19 cellular contexts compared by ENCODE assay signal in genomic region chr17:229130-229944, GRCh38. TPM values are rescaled to one million over a fixed set of nuclear protein-coding genes. Genes with fewer than 3 reads are reported as not detected.
DNase-seq lines count a peak whose midpoint lies in the region; ATAC-seq and TF ChIP-seq lines count a peak whose summit lies in the region.
"Had no signal": no experiment of that assay in that cellular context is flagged by ENCODE, and none has a peak within 500 bp of the region (broad histone marks: within the 10 kb centered on the region; RNA-seq: fewer than 3 reads in every experiment).

No MANE protein-coding gene starts in this region.

- no peaks in the 10 kb centered on the region for H3K9me3 ChIP-seq in right cardiac atrium (ENCODE audit: control insufficient read depth, low read length)
- no peaks in the 10 kb centered on the region for H3K9me3 ChIP-seq in sigmoid colon
- H3K9me3 ChIP-seq: Caco-2, tibial artery had no signal

- H3K4me1 ChIP-seq in right cardiac atrium (ENCODE audit: control insufficient read depth, insufficient read depth, low read length) (no peaks in the 10 kb centered on the region), sigmoid colon (no peaks in the 10 kb centered on the region)
- H3K4me1 ChIP-seq: Caco-2, tibial artery had no signal

- H3K36me3 ChIP-seq in sigmoid colon = no peaks in the 10 kb centered on the region
- H3K36me3 ChIP-seq: tibial artery had no signal

- H3K27ac ChIP-seq in right cardiac atrium (ENCODE audit: low read length) = no peak overlapping the region
- peak overlapping the region in 1 of 4 donors; percentile 27 for H3K27ac ChIP-seq in sigmoid colon
- H3K27ac ChIP-seq: tibial artery had no signal

- no peak for TF ChIP-seq POLR2A in sigmoid colon (IDR thresholded peaks at IDR 0.05)

- TF ChIP-seq CTCF in astrocyte of the spinal cord (IDR thresholded peaks at IDR 0.05; ENCODE audit: low read depth, low read length) = no peak
- no peak for TF ChIP-seq CTCF in sigmoid colon (IDR thresholded peaks at IDR 0.05)

- no peak for TF ChIP-seq EP300 in sigmoid colon (IDR thresholded peaks at IDR 0.05)

- intact Hi-C loops in right cardiac atrium (cut with DNase I) (no loop called here), sigmoid colon (cut with DNase I) (no loop called here)

- H3K4me3 ChIP-seq in astrocyte of the spinal cord (ENCODE audit: low read depth, low read length) (no peak overlapping the region), right cardiac atrium (ENCODE audit: low read length) (no peak overlapping the region), sigmoid colon (no peak overlapping the region)
- H3K4me3 ChIP-seq: tibial artery had no signal

- WGBS in right cardiac atrium = 70% methylated on average over 12 of the region's 12 CpGs
- WGBS in sigmoid colon, 2 donors = 82 to 92% methylated on average over 12 of the region's 12 CpGs

- in situ Hi-C loops in astrocyte of the spinal cord (cut with HindIII; ENCODE audit: low sequenced_read_pairs) = no loop called here

- H3K27me3 ChIP-seq in right cardiac atrium (ENCODE audit: control insufficient read depth, insufficient read depth) = no peaks in the 10 kb centered on the region
- no peaks in the 10 kb centered on the region for H3K27me3 ChIP-seq in sigmoid colon

- ATAC-seq in right cardiac atrium = no peak
- ATAC-seq in GM18909 (IDR thresholded peaks at IDR 0.05; ENCODE audit: poor library complexity, unreplicated experiment) = no peak
- ATAC-seq: activated CD8-positive, alpha-beta T cell treated with anti-CD3 and anti-CD28 coated beads, Interleukin-2, amount 10 ng/mL, durations not matched to agents 7 days and 5 days; activated T-cell treated with anti-CD3 and anti-CD28 coated beads, Interleukin-2, amount 50 U/mL, for 4 hours; stimulated activated memory B cell treated with anti-CD40 and anti-IgM and Interleukin-4, amounts not matched to agents 10 μg/mL and 1 μg/mL and 100 μg/mL, for 72 hours had no signal

- DNase-seq in EH (ENCODE audit: low read depth) = peak; percentile 39
- DNase-seq in astrocyte of the spinal cord (ENCODE audit: low read depth, low spot score) = peak; percentile 11
- DNase-seq in right cardiac atrium = peak in 2 of 3 donors; percentile 16 to 39
- DNase-seq in sigmoid colon = peak; percentile 58
- no peak for DNase-seq in activated T-cell treated with anti-CD3 and anti-CD28 coated beads, Interleukin-2, amount 50 U/mL, for 48 hours
- no peak for DNase-seq in retina
- no peak for DNase-seq in medulla oblongata (ENCODE audit: extremely low spot score)
- DNase-seq: activated CD8-positive, alpha-beta T cell treated with anti-CD3 and anti-CD28 coated beads, Interleukin-2, amount 10 ng/mL, durations not matched to agents 7 days and 5 days; activated T-cell treated with anti-CD3 and anti-CD28 coated beads, Interleukin-2, amount 50 U/mL, for 4 hours; foreskin melanocyte; Kasumi-1; NCI-H1105 treated with DMSO at 0.1 percent for 48 hours; NCI-H69; SHP77 treated with DMSO at 0.1 percent for 48 hours had no signal

RNA-seq across cellular contexts. Expression of gene DOC2B, which starts 47.9 kb away (rescaled TPM):
- total RNA-seq in right cardiac atrium = 1 to 10 TPM; 2.3 to 5.3 (median 3.0) TPM
- 2.8 TPM for polyA plus RNA-seq in right cardiac atrium
- 10 to 100 TPM in 1 of 4 donors, 1 to 10 TPM in 3; 2.5 to 12.5 (median 6.9) TPM for total RNA-seq in sigmoid colon
- 1 to 10 TPM in 2 of 3 donors, under 1 TPM in 1; 0.46 to 7.4 (median 1.2) TPM for polyA plus RNA-seq in sigmoid colon
- total RNA-seq: activated CD8-positive, alpha-beta T cell treated with anti-CD3 and anti-CD28 coated beads, Interleukin-2, amount 10 ng/mL, durations not matched to agents 7 days and 5 days; Caco-2; HT1080 had no signal

Comparison
In these comparisons a context has a peak if more than half of its experiments do, and no peak if none do; other contexts are left out.
1. DNase-seq: peak in EH (single experiment), astrocyte of the spinal cord (single experiment), right cardiac atrium (2 of 3) and sigmoid colon (single experiment); none in activated T-cell treated with anti-CD3 and anti-CD28 coated beads, Interleukin-2, amount 50 U/mL, for 48 hours (0 of 2), retina (single experiment) and medulla oblongata (single experiment).